7 cellular contexts compared by ENCODE assay signal in the genomic region with DNA sequence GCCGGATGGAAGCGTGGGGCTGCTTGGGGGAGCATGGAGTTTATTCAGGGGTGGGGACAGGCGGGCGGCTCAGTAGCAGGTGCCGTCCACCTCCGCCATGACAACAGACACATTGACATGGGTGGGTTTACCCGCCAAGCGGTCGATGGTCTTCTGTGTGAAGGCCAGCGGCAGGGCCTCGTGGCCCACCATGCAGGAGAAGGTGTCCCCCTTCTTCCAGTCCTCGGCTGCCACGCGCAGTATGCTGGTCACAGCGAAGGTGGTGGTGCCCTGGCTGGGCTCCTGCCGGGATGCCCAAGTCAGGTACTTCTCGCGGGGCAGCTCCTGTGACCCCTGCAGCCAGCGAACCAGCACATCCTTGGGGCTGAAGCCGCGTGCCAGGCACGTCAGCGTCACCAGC.
DNase-seq lines count a peak whose midpoint lies in the region; ATAC-seq and TF ChIP-seq lines count a peak whose summit lies in the region.
"Not testable (repeated sequence)": the region's sequence is repeated elsewhere in the genome, so short reads cannot be mapped to it uniquely, and the experiment has no call there.

No MANE protein-coding gene starts in this region.

- H3K36me3 Mint-ChIP-seq in activated T-cell treated with anti-CD3 and anti-CD28 coated beads, Interleukin-2, amount 50 U/mL, for 24 hours (ENCODE audit: low read depth); stimulated activated naive B cell treated with anti-CD40 and anti-IgM and Interleukin-4, amounts not matched to agents 10 μg/mL and 1 μg/mL and 100 μg/mL, for 72 hours: not testable (repeated sequence)

- H3K4me1 ChIP-seq in OCI-LY7 (ENCODE audit: insufficient read depth, low read length, poor library complexity, severe bottlenecking), result peaks cover 45% of the 10 kb centered on the region
- H3K4me1 ChIP-seq in lower lobe of right lung; osteoblast (ENCODE audit: insufficient read depth, low read length): not testable (repeated sequence)

- TF ChIP-seq CTCF in OCI-LY7 (conservative IDR thresholded peaks at IDR 0.05; ENCODE audit: low read length); lower lobe of right lung (IDR thresholded peaks at IDR 0.05); osteoblast (IDR thresholded peaks at IDR 0.05; ENCODE audit: extremely low read depth, low read depth, low read length): not testable (repeated sequence)

- not testable (repeated sequence) for H3K4me1 Mint-ChIP-seq in activated T-cell treated with anti-CD3 and anti-CD28 coated beads, Interleukin-2, amount 50 U/mL, for 24 hours (ENCODE audit: low read depth)
- H3K4me1 Mint-ChIP-seq in stimulated activated naive B cell treated with anti-CD40 and anti-IgM and Interleukin-4, amounts not matched to agents 10 μg/mL and 1 μg/mL and 100 μg/mL, for 72 hours, result peaks cover 35 to 48% of the 10 kb centered on the region in 2 donors

- TSS peak; percentile 48 for BruUV-seq in OCI-LY7 (replicated peaks; lab: Mats Ljungman, UMichigan)

- H3K36me3 ChIP-seq in H7 (replicated peaks; ENCODE audit: control insufficient read depth, insufficient read depth, low read length); OCI-LY7 (ENCODE audit: insufficient read depth, low read length); lower lobe of right lung; osteoblast (ENCODE audit: insufficient read depth, low read length): not testable (repeated sequence)

- DNase-seq in H7 (peak; percentile 47), lower lobe of right lung (peak; percentile 47), osteoblast (ENCODE audit: insufficient read length, low spot score, missing footprints) (peak; percentile 85)
- DNase-seq in OCI-LY7 (ENCODE audit: low spot score); Right ventricle myocardium superior; stimulated activated naive B cell treated with anti-CD40 and anti-IgM and Interleukin-4, amounts not matched to agents 10 μg/mL and 1 μg/mL and 100 μg/mL, for 72 hours: not testable (repeated sequence)
- peak; percentile 22 for DNase-seq in activated T-cell treated with anti-CD3 and anti-CD28 coated beads, Interleukin-2, amount 50 U/mL, for 24 hours

- H3K9me2 ChIP-seq in OCI-LY7 (ENCODE audit: insufficient read depth, low read length), result not testable (repeated sequence)

- CTCF ChIA-PET in OCI-LY7 (lab: Charles Lee; ENCODE audit: unreplicated experiment), result not testable (repeated sequence)

- H3K9me3 Mint-ChIP-seq in activated T-cell treated with anti-CD3 and anti-CD28 coated beads, Interleukin-2, amount 50 U/mL, for 24 hours; stimulated activated naive B cell treated with anti-CD40 and anti-IgM and Interleukin-4, amounts not matched to agents 10 μg/mL and 1 μg/mL and 100 μg/mL, for 72 hours: not testable (repeated sequence)

- POLR2A ChIA-PET in OCI-LY7 (lab: Charles Lee), result not testable (repeated sequence)

- not testable (repeated sequence) for H2AFZ ChIP-seq in OCI-LY7 (ENCODE audit: low read length); osteoblast (ENCODE audit: low read length)

- H3K4me3 Mint-ChIP-seq in activated T-cell treated with anti-CD3 and anti-CD28 coated beads, Interleukin-2, amount 50 U/mL, for 24 hours; stimulated activated naive B cell treated with anti-CD40 and anti-IgM and Interleukin-4, amounts not matched to agents 10 μg/mL and 1 μg/mL and 100 μg/mL, for 72 hours: not testable (repeated sequence)

- intact Hi-C loops in OCI-LY7 (cut with micrococcal nuclease; ENCODE audit: unreplicated experiment), result not testable (repeated sequence)
- intact Hi-C loops in Right ventricle myocardium superior (cut with DNase I), result loop anchor here (10.0 kb wide), 1 partner anchor 122 kb away; no protein-coding TSS in a partner anchor
- intact Hi-C loops in lower lobe of right lung (cut with DNase I), result loop anchor here (10.0 kb wide), 1 partner anchor 122 kb away; no protein-coding TSS in a partner anchor

- not testable (repeated sequence) for H3K27ac Mint-ChIP-seq in activated T-cell treated with anti-CD3 and anti-CD28 coated beads, Interleukin-2, amount 50 U/mL, for 24 hours
- peak overlapping the region; percentile 62 for H3K27ac Mint-ChIP-seq in stimulated activated naive B cell treated with anti-CD40 and anti-IgM and Interleukin-4, amounts not matched to agents 10 μg/mL and 1 μg/mL and 100 μg/mL, for 72 hours

- H4K20me1 ChIP-seq in OCI-LY7 (ENCODE audit: insufficient read depth, low read length); osteoblast (ENCODE audit: insufficient read depth, low read length): not testable (repeated sequence)

- H3K27me3 ChIP-seq in H7 (ENCODE audit: control insufficient read depth, insufficient read depth, low read length); lower lobe of right lung (ENCODE audit: low read depth); osteoblast (ENCODE audit: insufficient read depth, low read length): not testable (repeated sequence)

- not testable (repeated sequence) for H3K79me2 ChIP-seq in OCI-LY7 (ENCODE audit: insufficient read depth, low read depth, low read length); osteoblast (ENCODE audit: insufficient read depth, low read length)

- H3K27ac ChIP-seq in OCI-LY7 (ENCODE audit: low read depth, low read length, poor library complexity, severe bottlenecking); lower lobe of right lung; osteoblast (ENCODE audit: low read depth, low read length): not testable (repeated sequence)

- ATAC-seq in Right ventricle myocardium superior (ENCODE audit: poor library complexity) (peak; percentile 19), lower lobe of right lung (peak in 1 of 2 donors; percentile 24)
- not testable (repeated sequence) for ATAC-seq in stimulated activated naive B cell treated with anti-CD40 and anti-IgM and Interleukin-4, amounts not matched to agents 10 μg/mL and 1 μg/mL and 100 μg/mL, for 72 hours (replicated peaks)

- H3K4me2 ChIP-seq in OCI-LY7 (ENCODE audit: low read length); osteoblast (ENCODE audit: insufficient read depth, low read length): not testable (repeated sequence)

- H3K9me3 ChIP-seq in OCI-LY7 (ENCODE audit: low read length); lower lobe of right lung; osteoblast (ENCODE audit: low read depth, low read length): not testable (repeated sequence)

- H3K27me3 Mint-ChIP-seq in activated T-cell treated with anti-CD3 and anti-CD28 coated beads, Interleukin-2, amount 50 U/mL, for 24 hours; stimulated activated naive B cell treated with anti-CD40 and anti-IgM and Interleukin-4, amounts not matched to agents 10 μg/mL and 1 μg/mL and 100 μg/mL, for 72 hours: not testable (repeated sequence)

- not testable (repeated sequence) for H3K4me3 ChIP-seq in H7 (ENCODE audit: insufficient read depth, low read depth, low read length); OCI-LY7 (ENCODE audit: low read depth, low read length, poor library complexity, severe bottlenecking); lower lobe of right lung; osteoblast (ENCODE audit: insufficient read depth, low read length)
